Comparison of ENCODE assay signal across 8 cellular contexts in the genomic region with DNA sequence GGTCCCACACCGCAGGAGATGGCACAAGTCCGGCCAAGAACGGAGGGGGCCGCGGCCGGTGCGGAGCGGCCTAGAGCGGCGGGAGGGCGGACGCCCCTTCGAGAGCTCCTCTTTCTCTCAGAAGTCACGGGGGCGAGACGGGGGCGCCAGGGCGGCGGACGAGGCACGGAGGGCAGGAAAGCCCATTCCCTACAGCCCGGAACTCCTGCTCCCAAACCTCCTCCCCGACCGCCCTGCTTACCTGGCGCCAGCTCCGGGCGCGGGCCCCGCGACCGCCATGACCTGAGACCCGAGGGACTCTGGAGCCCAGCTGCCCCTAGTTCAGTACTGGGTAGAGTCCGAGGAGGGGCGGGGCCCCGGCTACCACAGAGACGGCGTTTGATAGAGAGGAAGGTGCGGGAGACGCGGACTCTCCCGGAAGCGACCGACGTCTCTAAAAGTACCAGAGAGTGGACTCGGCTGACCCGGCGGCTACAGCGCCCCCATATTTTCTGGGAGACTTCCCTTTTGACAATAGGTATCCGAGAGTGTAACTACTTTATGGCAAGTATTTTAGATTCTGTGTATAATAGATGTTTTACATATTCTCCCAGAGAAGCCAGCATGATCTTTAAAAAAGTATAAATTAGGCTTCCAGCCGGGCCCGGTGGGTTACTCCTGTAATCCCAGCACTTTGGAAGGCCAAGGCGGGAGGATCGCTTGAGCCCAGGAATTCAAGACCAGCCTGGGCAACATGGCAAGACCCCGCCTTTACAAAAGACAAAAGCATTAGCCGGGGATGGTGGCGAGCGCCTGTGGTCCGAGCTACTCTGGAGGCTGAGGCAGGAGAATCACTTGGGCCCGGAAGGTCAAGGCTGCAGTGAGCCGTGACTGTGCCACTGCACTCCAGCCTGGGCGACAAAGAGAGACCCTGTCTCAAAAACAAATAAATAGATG. TPM values are rescaled to one million over a fixed set of nuclear protein-coding genes. Genes with fewer than 3 reads are reported as not detected.
DNase-seq lines count a peak whose midpoint lies in the region; ATAC-seq, FAIRE-seq and TF ChIP-seq lines count a peak whose summit lies in the region.

A gene (minus strand): TSS at position 301 of the 936 bp plus-strand sequence. CDS start 22 bp downstream, at position 279.

- POLR2A ChIA-PET in T-cell (lab: Charles Lee) = no interaction called here

- H3K27me3 ChIP-seq in heart left ventricle = no peaks in the 10 kb centered on the region
- no peaks in the 10 kb centered on the region for H3K27me3 ChIP-seq in upper lobe of right lung

- TF ChIP-seq POLR2A in GM12891 (IDR thresholded peaks at IDR 0.05; ENCODE audit: low read depth, low read length) = peak; percentile 80
- TF ChIP-seq POLR2A in heart left ventricle (IDR thresholded peaks at IDR 0.05) = peak in 1 of 2 donors; percentile 68

- 11 to 13% (median 13%) methylated on average over 55 to 61 of the region's 61 CpGs for WGBS in adipose tissue, 3 donors
- 12 to 22% (median 16%) methylated on average over 32 to 61 of the region's 61 CpGs for WGBS in heart left ventricle, 4 donors

- CTCF ChIA-PET in T-cell (lab: Charles Lee) = no interaction called here

- no peak within 1 kb of the TSS for H3K27ac ChIP-seq in adipose tissue (ENCODE audit: low read depth, low read length)
- peak within 1 kb of the TSS; percentile 76 to 93 (median 87) for H3K27ac ChIP-seq in heart left ventricle
- H3K27ac ChIP-seq in upper lobe of right lung = peak within 1 kb of the TSS; percentile 79

- H3K9me3 ChIP-seq in heart left ventricle (no peaks in the 10 kb centered on the region), upper lobe of right lung (no peaks in the 10 kb centered on the region)

- peaks cover 11% of the 10 kb centered on the region for H3K36me3 Mint-ChIP-seq in T-cell

- no peaks in the 10 kb centered on the region for H3K27me3 Mint-ChIP-seq in T-cell

- intact Hi-C loops in heart left ventricle (cut with DNase I) (no loop called here), posterior vena cava (cut with DNase I) (no loop called here), upper lobe of right lung (cut with DNase I) (no loop called here)

- H3K9me3 Mint-ChIP-seq in T-cell = no peaks in the 10 kb centered on the region

- H3K4me1 ChIP-seq in heart left ventricle (peaks cover 0 to 48% (median 23%) of the 10 kb centered on the region in 12 donors), upper lobe of right lung (peaks cover 18% of the 10 kb centered on the region)

- H3K36me3 ChIP-seq in heart left ventricle = peaks cover 0 to 21% (median 14%) of the 10 kb centered on the region in 9 donors
- H3K36me3 ChIP-seq in upper lobe of right lung = peaks cover 9% of the 10 kb centered on the region

- peak within 1 kb of the TSS; percentile 94 to 98 (median 97) for H3K4me3 Mint-ChIP-seq in T-cell

- TF ChIP-seq CTCF in heart left ventricle (IDR thresholded peaks at IDR 0.05) (peak in 11 of 12 donors; percentile 12 to 86 (median 67)), upper lobe of right lung (IDR thresholded peaks at IDR 0.05) (peak; percentile 56)

- H3K4me1 Mint-ChIP-seq in T-cell = peaks cover 34 to 37% (median 35%) of the 10 kb centered on the region in 3 donors

- ATAC-seq in HG02798 (IDR thresholded peaks at IDR 0.05; ENCODE audit: poor library complexity, unreplicated experiment) = peak; percentile 99
- ATAC-seq in T-cell (replicated peaks in 1 of 4) = peak; percentile 87 to 93 (median 90)
- ATAC-seq in heart left ventricle = peak; percentile 98 to 99 (median 98)
- ATAC-seq in upper lobe of right lung = peak; percentile 100

- peak within 1 kb of the TSS; percentile 95 to 96 for H3K27ac Mint-ChIP-seq in T-cell

- H3K4me3 ChIP-seq in heart left ventricle (peak within 1 kb of the TSS; percentile 70 to 88 (median 82)), upper lobe of right lung (peak within 1 kb of the TSS; percentile 79)

- peak; percentile 76 for DNase-seq in GM12891 (ENCODE audit: insufficient read length, low spot score)
- DNase-seq in NCI-H1417 treated with DMSO at 0.1 percent for 48 hours (lab: John Stamatoyannopoulos, UW) = peak; percentile 70
- DNase-seq in T-cell = peak; percentile 51 to 87 (median 74)
- peak; percentile 94 to 97 (median 96) for DNase-seq in heart left ventricle
- DNase-seq in posterior vena cava (ENCODE audit: low spot score) = peak; percentile 98
- DNase-seq in upper lobe of right lung = peak; percentile 96

- FAIRE-seq in GM12891 (lab: Jason Lieb, UNC) = peak; percentile 62

TF ChIP-seq in GM12891, 5 proteins besides CTCF, POLR2A, EP300 and RAD21:
- TF ChIP-seq TAF1 (IDR thresholded peaks at IDR 0.05; ENCODE audit: low read depth, low read length) (peak; percentile 84), POLR2AphosphoS5 (IDR thresholded peaks at IDR 0.05; ENCODE audit: low read depth, low read length) (peak; percentile 71; the same call in 1 of the 2 replicates), PAX5 (IDR thresholded peaks at IDR 0.05; ENCODE audit: insufficient read depth, low read length, severe bottlenecking) (no peak), SPI1 (IDR thresholded peaks at IDR 0.05; ENCODE audit: low read depth, low read length) (peak; percentile 62), POU2F2 (IDR thresholded peaks at IDR 0.05; ENCODE audit: low read depth, low read length) (0 out of 2 replicates have a peak, but pooled peaks have one; percentile 8)

RNA-seq across cellular contexts. Expression of the gene that starts here (rescaled TPM):
- polyA plus RNA-seq in GM12891 (2012; ENCODE audit: low read depth, missing spikeins) = 16.7 TPM
- 100 to 1,000 TPM in 1 of 5 donors, 10 to 100 TPM in 4; 70.3 to 103 (median 91.8) TPM for total RNA-seq in T-cell
- polyA plus RNA-seq in adipose tissue = 10 to 100 TPM; 19.4 to 43.6 (median 36.7) TPM
- 10 to 100 TPM; 11.2 to 42.9 (median 22.3) TPM for total RNA-seq in heart left ventricle
- 10 to 100 TPM; 16.0 to 33.0 TPM for polyA plus RNA-seq in heart left ventricle
- total RNA-seq in posterior vena cava = 10 to 100 TPM; 29.4 to 35.6 TPM
- 48.3 TPM for total RNA-seq in upper lobe of right lung
